ENCODE assay signal across 1 cellular context in the genomic region with DNA sequence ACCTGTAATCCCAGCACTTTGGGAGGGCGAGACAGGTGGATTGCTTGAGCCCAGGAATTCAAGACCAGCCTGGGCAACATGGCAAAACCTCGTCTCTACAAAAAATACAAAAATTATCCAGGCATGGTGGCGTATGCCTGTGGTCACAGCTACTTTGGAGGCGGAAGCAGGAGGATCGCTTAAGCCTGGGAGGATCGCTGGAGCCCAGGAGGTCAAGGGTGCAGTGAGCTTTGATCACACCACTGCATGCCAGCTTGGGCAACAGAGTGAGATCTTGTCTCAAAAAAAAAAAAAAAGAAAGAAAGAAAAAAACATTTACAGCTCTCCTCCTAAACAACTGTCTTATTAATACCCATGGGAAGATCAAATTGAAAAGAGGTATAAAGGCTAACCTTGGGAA.
TF ChIP-seq lines count a peak whose summit lies in the region.

No MANE protein-coding gene starts in this region.

TF ChIP-seq in HepG2, 621 proteins besides CTCF, POLR2A, EP300 and RAD21 (continued from another document):
- peak; percentile 47; the same call in 1 of the 2 replicates for TF ChIP-seq HIC2 (CRISPR knock-in tag; IDR thresholded peaks at IDR 0.05; ENCODE audit: low read depth)
- TF ChIP-seq, protein P1, sequence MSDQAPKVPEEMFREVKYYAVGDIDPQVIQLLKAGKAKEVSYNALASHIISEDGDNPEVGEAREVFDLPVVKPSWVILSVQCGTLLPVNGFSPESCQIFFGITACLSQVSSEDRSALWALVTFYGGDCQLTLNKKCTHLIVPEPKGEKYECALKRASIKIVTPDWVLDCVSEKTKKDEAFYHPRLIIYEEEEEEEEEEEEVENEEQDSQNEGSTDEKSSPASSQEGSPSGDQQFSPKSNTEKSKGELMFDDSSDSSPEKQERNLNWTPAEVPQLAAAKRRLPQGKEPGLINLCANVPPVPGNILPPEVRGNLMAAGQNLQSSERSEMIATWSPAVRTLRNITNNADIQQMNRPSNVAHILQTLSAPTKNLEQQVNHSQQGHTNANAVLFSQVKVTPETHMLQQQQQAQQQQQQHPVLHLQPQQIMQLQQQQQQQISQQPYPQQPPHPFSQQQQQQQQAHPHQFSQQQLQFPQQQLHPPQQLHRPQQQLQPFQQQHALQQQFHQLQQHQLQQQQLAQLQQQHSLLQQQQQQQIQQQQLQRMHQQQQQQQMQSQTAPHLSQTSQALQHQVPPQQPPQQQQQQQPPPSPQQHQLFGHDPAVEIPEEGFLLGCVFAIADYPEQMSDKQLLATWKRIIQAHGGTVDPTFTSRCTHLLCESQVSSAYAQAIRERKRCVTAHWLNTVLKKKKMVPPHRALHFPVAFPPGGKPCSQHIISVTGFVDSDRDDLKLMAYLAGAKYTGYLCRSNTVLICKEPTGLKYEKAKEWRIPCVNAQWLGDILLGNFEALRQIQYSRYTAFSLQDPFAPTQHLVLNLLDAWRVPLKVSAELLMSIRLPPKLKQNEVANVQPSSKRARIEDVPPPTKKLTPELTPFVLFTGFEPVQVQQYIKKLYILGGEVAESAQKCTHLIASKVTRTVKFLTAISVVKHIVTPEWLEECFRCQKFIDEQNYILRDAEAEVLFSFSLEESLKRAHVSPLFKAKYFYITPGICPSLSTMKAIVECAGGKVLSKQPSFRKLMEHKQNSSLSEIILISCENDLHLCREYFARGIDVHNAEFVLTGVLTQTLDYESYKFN (CRISPR knock-in tag; conservative IDR thresholded peaks at IDR 0.05), result peak; percentile 29; the same call in 1 of the 2 replicates
- TF ChIP-seq NR2F1 (CRISPR knock-in tag; IDR thresholded peaks at IDR 0.05), result peak; percentile 70 to 78; a peak in 3 of 4 replicates
- TF ChIP-seq ZNF770 (CRISPR knock-in tag; IDR thresholded peaks at IDR 0.05), result peak; percentile 90
- TF ChIP-seq ZNF644 (CRISPR knock-in tag; IDR thresholded peaks at IDR 0.05; ENCODE audit: low read depth), result no peak
- TF ChIP-seq NFE2 (CRISPR knock-in tag; IDR thresholded peaks at IDR 0.05), result no peak
- 0 out of 2 replicates have a peak, but pooled peaks have one; percentile 34 for TF ChIP-seq MIER3 (CRISPR knock-in tag; IDR thresholded peaks at IDR 0.05; ENCODE audit: borderline replicate concordance)
- peak; percentile 62 for TF ChIP-seq RARA (CRISPR knock-in tag; IDR thresholded peaks at IDR 0.05)
- peak; percentile 58; the same call in 1 of the 2 replicates for TF ChIP-seq ETV5 (CRISPR knock-in tag; IDR thresholded peaks at IDR 0.05; ENCODE audit: borderline replicate concordance)
- no peak for TF ChIP-seq SNAPC2 (CRISPR knock-in tag; IDR thresholded peaks at IDR 0.05)
- TF ChIP-seq POGZ (CRISPR knock-in tag; IDR thresholded peaks at IDR 0.05), result 0 out of 2 replicates have a peak, but pooled peaks have one; percentile 19
- TF ChIP-seq ELF1 (CRISPR knock-in tag; IDR thresholded peaks at IDR 0.05), result peak; percentile 61; the same call in 1 of the 2 replicates
